ENCODE assay signal across 25 cellular contexts in genomic region chr9:129232839-129233568, GRCh38. TPM values are rescaled to one million over a fixed set of nuclear protein-coding genes. Genes with fewer than 3 reads are reported as not detected.
A peak's percentile ranks its signal among the peaks of the same experiment; 100 is the strongest.
DNase-seq lines count a peak whose midpoint lies in the region; ATAC-seq, FAIRE-seq and TF ChIP-seq lines count a peak whose summit lies in the region.
"Had no signal": no experiment of that assay in that cellular context is flagged by ENCODE, and none has a peak within 500 bp of the region (broad histone marks: within the 10 kb centered on the region; RNA-seq: fewer than 3 reads in every experiment).

No MANE protein-coding gene starts in this region.

- H3K36me3 ChIP-seq in GM23248 (ENCODE audit: low read depth) = no peaks in the 10 kb centered on the region
- H3K36me3 ChIP-seq in testis (ENCODE audit: low read depth, missing control alignments) = no peaks in the 10 kb centered on the region
- H3K36me3 ChIP-seq: sigmoid colon had no signal

- no peak overlapping the region for H3K4me2 ChIP-seq in GM23248 (ENCODE audit: unreplicated experiment)

- no peak overlapping the region for H3K4me3 Mint-ChIP-seq in activated CD4-positive, alpha-beta T cell treated with anti-CD3 and anti-CD28 coated beads, Interleukin-2, amount 10 ng/mL, durations not matched to agents 24 days and 14 days
- peak overlapping the region in 1 of 10 donors; percentile 48 for H3K4me3 Mint-ChIP-seq in naive thymus-derived CD8-positive, alpha-beta T cell
- H3K4me3 Mint-ChIP-seq: activated CD8-positive, alpha-beta T cell treated with anti-CD3 and anti-CD28 coated beads, Interleukin-2, amount 10 ng/mL, durations not matched to agents 7 days and 5 days; neural crest cell; stimulated activated naive B cell treated with anti-CD40 and anti-IgM and Interleukin-4, amounts not matched to agents 10 μg/mL and 1 μg/mL and 100 μg/mL, for 72 hours had no signal

- H3K9ac ChIP-seq in GM23248 = no peak overlapping the region

- no peaks in the 10 kb centered on the region for H3K9me2 ChIP-seq in GM23248 (ENCODE audit: insufficient read depth)

- no peak for DNase-seq in activated CD4-positive, alpha-beta T cell treated with anti-CD3 and anti-CD28 coated beads, Interleukin-2, amount 10 ng/mL, durations not matched to agents 24 days and 14 days
- DNase-seq in activated CD4-positive, alpha-beta T cell treated with anti-CD3 and anti-CD28 coated beads for 1 hour = no peak
- peak; percentile 15 for DNase-seq in GM23248
- DNase-seq in choroid plexus epithelial cell (ENCODE audit: low read depth) = peak; percentile 41
- DNase-seq in naive thymus-derived CD8-positive, alpha-beta T cell = no peak
- no peak for DNase-seq in testis
- no peak for DNase-seq in D721Med (ENCODE audit: insufficient read length, low spot score)
- DNase-seq: 8988T; activated CD8-positive, alpha-beta T cell treated with anti-CD3 and anti-CD28 coated beads, Interleukin-2, amount 10 ng/mL, durations not matched to agents 7 days and 5 days; DMS53; foreskin melanocyte; KBM-7; MM.1S; NCI-H2029; NCI-H526 treated with DMSO at 0.1 percent for 48 hours; sigmoid colon; stimulated activated naive B cell treated with anti-CD40 and anti-IgM and Interleukin-4, amounts not matched to agents 10 μg/mL and 1 μg/mL and 100 μg/mL, for 72 hours; SW 1271 had no signal

- no peaks in the 10 kb centered on the region for H3K27me3 Mint-ChIP-seq in activated CD4-positive, alpha-beta T cell treated with anti-CD3 and anti-CD28 coated beads, Interleukin-2, amount 10 ng/mL, durations not matched to agents 24 days and 14 days
- H3K27me3 Mint-ChIP-seq in naive thymus-derived CD8-positive, alpha-beta T cell = no peaks in the 10 kb centered on the region

- H3K4me1 Mint-ChIP-seq in activated CD4-positive, alpha-beta T cell treated with anti-CD3 and anti-CD28 coated beads, Interleukin-2, amount 10 ng/mL, durations not matched to agents 24 days and 14 days = peaks cover 40% of the 10 kb centered on the region
- H3K4me1 Mint-ChIP-seq in naive thymus-derived CD8-positive, alpha-beta T cell = peaks cover 34 to 71% (median 57%) of the 10 kb centered on the region in 4 donors

- FAIRE-seq in D721Med (lab: Jason Lieb, UNC) = no peak
- FAIRE-seq: H54 had no signal

- H3K9me3 ChIP-seq in GM23248 (ENCODE audit: low read depth) (no peaks in the 10 kb centered on the region), testis (no peaks in the 10 kb centered on the region)
- H3K9me3 ChIP-seq: sigmoid colon had no signal

- H3K36me3 Mint-ChIP-seq in activated CD4-positive, alpha-beta T cell treated with anti-CD3 and anti-CD28 coated beads, Interleukin-2, amount 10 ng/mL, durations not matched to agents 24 days and 14 days (ENCODE audit: low read depth) = no peaks in the 10 kb centered on the region
- H3K36me3 Mint-ChIP-seq in naive thymus-derived CD8-positive, alpha-beta T cell = peaks cover 0 to 1% (median 0%) of the 10 kb centered on the region in 3 donors

- WGBS in GM23248 (ENCODE audit: low coverage in 1 of 2, low lambda C conversion rate in 2 of 2, missing lambda C conversion rate in 2 of 2), 2 experiments = 58 to 77% methylated on average over 1 of the region's 1 CpG
- WGBS in testis, 2 donors = 78 to 96% methylated on average over 1 of the region's 1 CpG

- H3K4me1 ChIP-seq in GM23248 (ENCODE audit: insufficient read depth) (peaks cover 15% of the 10 kb centered on the region), testis (peaks cover 6% of the 10 kb centered on the region)

- no peak for TF ChIP-seq POLR2A in testis (IDR thresholded peaks at IDR 0.05)

- intact Hi-C loops in activated CD4-positive, alpha-beta T cell treated with anti-CD3 and anti-CD28 coated beads, Interleukin-2, amount 10 ng/mL, durations not matched to agents 24 days and 14 days (cut with micrococcal nuclease) = no loop called here
- intact Hi-C loops in testis (cut with DNase I; ENCODE audit: low total_unique reads) = no loop called here

- no peak for ATAC-seq in naive thymus-derived CD8-positive, alpha-beta T cell
- no peak for ATAC-seq in HG03025 (IDR thresholded peaks at IDR 0.05; ENCODE audit: low FRiP score, unreplicated experiment)
- ATAC-seq: activated CD4-positive, CD25-positive, alpha-beta regulatory T cell treated with anti-CD3 and anti-CD28 coated beads, Interleukin-2, amount 50 U/mL, for 24 hours; activated CD8-positive, alpha-beta T cell treated with anti-CD3 and anti-CD28 coated beads, Interleukin-2, amount 10 ng/mL, durations not matched to agents 7 days and 5 days; Panc1; stimulated activated naive B cell treated with anti-CD40 and anti-IgM and Interleukin-4, amounts not matched to agents 10 μg/mL and 1 μg/mL and 100 μg/mL, for 72 hours had no signal

- no peaks in the 10 kb centered on the region for H4K20me1 ChIP-seq in GM23248 (ENCODE audit: insufficient read depth)

- H3K27ac ChIP-seq in GM23248 (no peak overlapping the region), testis (no peak overlapping the region)
- H3K27ac ChIP-seq: sigmoid colon had no signal

- H3K79me2 ChIP-seq in GM23248 (ENCODE audit: insufficient read depth) = no peaks in the 10 kb centered on the region

- H2AFZ ChIP-seq in GM23248 = no peak overlapping the region

- no peak for TF ChIP-seq CTCF in choroid plexus epithelial cell (conservative IDR thresholded peaks at IDR 0.05; ENCODE audit: low read depth, low read length)
- no peak for TF ChIP-seq CTCF in testis (IDR thresholded peaks at IDR 0.05)
- no peak for TF ChIP-seq CTCF in D721Med (IDR thresholded peaks at IDR 0.05; ENCODE audit: insufficient read depth, missing control alignments)

- H3K27ac Mint-ChIP-seq in activated CD4-positive, alpha-beta T cell treated with anti-CD3 and anti-CD28 coated beads, Interleukin-2, amount 10 ng/mL, durations not matched to agents 24 days and 14 days = peak overlapping the region; percentile 4
- peak overlapping the region in 8 of 10 donors; percentile 4 to 92 (median 72) for H3K27ac Mint-ChIP-seq in naive thymus-derived CD8-positive, alpha-beta T cell
- H3K27ac Mint-ChIP-seq: activated CD8-positive, alpha-beta T cell treated with anti-CD3 and anti-CD28 coated beads, Interleukin-2, amount 10 ng/mL, durations not matched to agents 7 days and 5 days; activated T-helper 2 cell treated with anti-CD3 and anti-CD28 coated beads, Interferon-gamma antibody, Interleukin-2, Interleukin-4, amounts not matched to agents 10 μg/mL and 5 μg/mL and 100 μg/mL, durations not matched to agents 14 hours and 24 hours and 36 hours; stimulated activated naive B cell treated with anti-CD40 and anti-IgM and Interleukin-4, amounts not matched to agents 10 μg/mL and 1 μg/mL and 100 μg/mL, for 72 hours had no signal

- H3K4me3 ChIP-seq in GM23248 (no peak overlapping the region), choroid plexus epithelial cell (ENCODE audit: low read depth, low read length) (no peak overlapping the region), testis (no peak overlapping the region)
- H3K4me3 ChIP-seq: lung, sigmoid colon had no signal

- in situ Hi-C loops in GM23248 (cut with MboI) = no loop called here

- H3F3A ChIP-seq in GM23248 (ENCODE audit: insufficient read depth) = 0 out of 2 replicates have a peak, but pooled peaks cover 10% of the 10 kb centered on the region

- POLR2A ChIA-PET in naive thymus-derived CD8-positive, alpha-beta T cell (lab: Charles Lee) = interaction anchor here (0.8 to 1.3 kb wide), 2 partner anchors 10 to 55 kb away, joined by 4 to 5 read pairs; partner anchors contain the start of gene IER5L

- H3K9me3 Mint-ChIP-seq in activated CD4-positive, alpha-beta T cell treated with anti-CD3 and anti-CD28 coated beads, Interleukin-2, amount 10 ng/mL, durations not matched to agents 24 days and 14 days = peaks cover 11% of the 10 kb centered on the region
- H3K9me3 Mint-ChIP-seq in naive thymus-derived CD8-positive, alpha-beta T cell = peaks cover 0 to 11% (median 3%) of the 10 kb centered on the region in 9 donors

- H3K27me3 ChIP-seq in GM23248 (replicated peaks; ENCODE audit: insufficient read depth) = no peaks in the 10 kb centered on the region
- H3K27me3 ChIP-seq in testis = no peaks in the 10 kb centered on the region
- H3K27me3 ChIP-seq: sigmoid colon had no signal

RNA-seq across cellular contexts. Expression of gene IER5L, which starts 54.9 kb away (rescaled TPM):
- 11.7 and 12.2 TPM in 2 replicates for total RNA-seq in activated CD4-positive, alpha-beta T cell treated with anti-CD3 and anti-CD28 coated beads, Interleukin-2, amount 10 ng/mL, durations not matched to agents 24 days and 14 days
- total RNA-seq in GM23248 (2014; rRNA removed; shearing (Covaris generic)) = 69.4 and 81.7 TPM in 2 replicates
- polyA plus RNA-seq in GM23248 (2016; fragmentation: Nextera tagmentation; extraction: Ambion mirVana) = 4.0 and 4.3 TPM in 2 replicates
- 1 to 10 TPM; 7.5 to 8.8 TPM for total RNA-seq in naive thymus-derived CD8-positive, alpha-beta T cell
- under 1 TPM in 2 of 3 donors, not detected in 1; 0.05 to 0.49 TPM for polyA plus RNA-seq in naive thymus-derived CD8-positive, alpha-beta T cell
- total RNA-seq in testis = 10 to 100 TPM; 12.6 to 25.4 TPM
- polyA plus RNA-seq in testis (ENCODE audit: insufficient read depth, low read depth, low replicate concordance) = 4.8 TPM

Comparison
In these comparisons a context has a peak if more than half of its experiments do, and no peak if none do; other contexts are left out.
1. DNase-seq: peak in GM23248 (single experiment) and choroid plexus epithelial cell (single experiment); none in activated CD4-positive, alpha-beta T cell treated with anti-CD3 and anti-CD28 coated beads, Interleukin-2, amount 10 ng/mL, durations not matched to agents 24 days and 14 days (single experiment), activated CD4-positive, alpha-beta T cell treated with anti-CD3 and anti-CD28 coated beads for 1 hour (single experiment), naive thymus-derived CD8-positive, alpha-beta T cell (0 of 10), testis (single experiment) and D721Med (single experiment).